In genomic region chr11:8911040-8911823, GRCh38 we compare ENCODE assay signal across 8 cellular contexts. TPM values are rescaled to one million over a fixed set of nuclear protein-coding genes. Genes with fewer than 3 reads are reported as not detected.
A peak's percentile ranks its signal among the peaks of the same experiment; 100 is the strongest.
DNase-seq lines count a peak whose midpoint lies in the region; ATAC-seq and TF ChIP-seq lines count a peak whose summit lies in the region.

TSS of gene AKIP1 (plus strand) at chr11:8911189. CDS start at chr11:8911450, 261 bp downstream.

- no peaks in the 10 kb centered on the region for H3K36me3 Mint-ChIP-seq in activated T-cell treated with anti-CD3 and anti-CD28 coated beads, Interleukin-2, amount 50 U/mL, for 4 hours (ENCODE audit: insufficient read depth)

- H3K36me3 ChIP-seq in Panc1 (ENCODE audit: control insufficient read depth, insufficient read depth, low read length) (peaks cover 5% of the 10 kb centered on the region), esophagus (ENCODE audit: control insufficient read depth in 2 of 2, insufficient read depth in 2 of 2, low read length in 1 of 2) (no peaks in the 10 kb centered on the region), mucosa of stomach (ENCODE audit: control insufficient read depth, insufficient read depth, low read length) (no peaks in the 10 kb centered on the region)

- no TSS peak for BruUV-seq in Panc1 (replicated peaks; lab: Mats Ljungman, UMichigan)

- H3K4me1 ChIP-seq in Panc1 (ENCODE audit: control insufficient read depth, insufficient read depth, low read length) (peaks cover 28% of the 10 kb centered on the region), esophagus (ENCODE audit: control insufficient read depth in 2 of 2, insufficient read depth in 2 of 2, low read length in 1 of 2) (no peaks in the 10 kb centered on the region), mucosa of stomach (ENCODE audit: control insufficient read depth, insufficient read depth, low read length) (peaks cover 16% of the 10 kb centered on the region)

- in situ Hi-C loops in Panc1 (cut with HindIII; ENCODE audit: low pct_unique_long_range_greater_than_20kb, low sequenced_read_pairs), result no loop called here

- POLR2A ChIA-PET in Panc1 (lab: Charles Lee), result interaction anchor here (0.5 to 0.6 kb wide), 7 partner anchors 43 to 803 kb away, joined by 3 to 15 read pairs (median 5); no protein-coding TSS in a partner anchor

- H3K27me3 Mint-ChIP-seq in activated T-cell treated with anti-CD3 and anti-CD28 coated beads, Interleukin-2, amount 50 U/mL, for 4 hours (ENCODE audit: low read depth), result no peaks in the 10 kb centered on the region

- H3K4me3 ChIP-seq in Panc1 (ENCODE audit: low read depth in 2 of 2, low read length in 2 of 2) (peak within 1 kb of the TSS; percentile 72 to 81), esophagus (ENCODE audit: low read depth in 1 of 2, low read length in 2 of 2) (peak within 1 kb of the TSS; percentile 86 to 98), mucosa of stomach (ENCODE audit: low read length) (peak within 1 kb of the TSS; percentile 82)

- H3K9me3 Mint-ChIP-seq in activated T-cell treated with anti-CD3 and anti-CD28 coated beads, Interleukin-2, amount 50 U/mL, for 4 hours, result no peaks in the 10 kb centered on the region

- H3K4me3 Mint-ChIP-seq in activated T-cell treated with anti-CD3 and anti-CD28 coated beads, Interleukin-2, amount 50 U/mL, for 4 hours, result peak within 1 kb of the TSS; percentile 93

- H3K27ac ChIP-seq in Panc1 (ENCODE audit: low read length) (peak within 1 kb of the TSS; percentile 88), esophagus (ENCODE audit: low read depth in 2 of 2, low read length in 1 of 2) (peak within 1 kb of the TSS; percentile 90 to 93)

- ATAC-seq in GM21576 (IDR thresholded peaks at IDR 0.05; ENCODE audit: unreplicated experiment), result peak; percentile 58
- peak; percentile 94 for ATAC-seq in Panc1
- ATAC-seq in activated T-cell treated with anti-CD3 and anti-CD28 coated beads, Interleukin-2, amount 50 U/mL, for 4 hours, result peak; percentile 83 to 85

- H3K9me3 ChIP-seq in Panc1 (ENCODE audit: control insufficient read depth, insufficient read depth, low read depth, low read length) (no peaks in the 10 kb centered on the region), esophagus (ENCODE audit: control insufficient read depth in 2 of 2, insufficient read depth in 1 of 2, low read depth in 1 of 2, low read length in 1 of 2) (no peaks in the 10 kb centered on the region), mucosa of stomach (ENCODE audit: control insufficient read depth, low read length) (no peaks in the 10 kb centered on the region)

- H3K9ac ChIP-seq in mucosa of stomach (ENCODE audit: low read length), result peak within 1 kb of the TSS; percentile 88

- intact Hi-C loops in Panc1 (cut with micrococcal nuclease; ENCODE audit: unreplicated experiment), result loop anchor here (5.0 kb wide), 1 partner anchor 226 kb away; no protein-coding TSS in a partner anchor

- 0% methylated on average over 62 to 65 of the region's 65 CpGs for WGBS in esophagus, 2 donors

- H3K4me1 Mint-ChIP-seq in activated T-cell treated with anti-CD3 and anti-CD28 coated beads, Interleukin-2, amount 50 U/mL, for 4 hours (ENCODE audit: low read depth), result peaks cover 51% of the 10 kb centered on the region

- no peak for TF ChIP-seq CTCF in Panc1 (IDR thresholded peaks at IDR 0.05)

- DNase-seq in DMS114 treated with DMSO at 0.1 percent for 48 hours (lab: John Stamatoyannopoulos, UW; ENCODE audit: unreplicated experiment), result peak; percentile 76
- peak; percentile 91 for DNase-seq in KG1 (lab: John Stamatoyannopoulos, UW)
- DNase-seq in Panc1 (ENCODE audit: low read depth, low spot score), result no peak
- peak; percentile 71 for DNase-seq in activated T-cell treated with anti-CD3 and anti-CD28 coated beads, Interleukin-2, amount 50 U/mL, for 4 hours
- DNase-seq in stimulated activated CD8-positive, alpha-beta memory T cell treated with anti-CD3 and anti-CD28 coated beads, Interleukin-4, amount 100 ng/mL, for 48 hours, result peak; percentile 93

- no peaks in the 10 kb centered on the region for H3K27me3 ChIP-seq in Panc1 (ENCODE audit: control insufficient read depth, insufficient read depth, low read length)
- no peaks in the 10 kb centered on the region for H3K27me3 ChIP-seq in esophagus (ENCODE audit: control insufficient read depth in 1 of 2, insufficient read depth in 2 of 2, low read length in 2 of 2)
- H3K27me3 ChIP-seq in mucosa of stomach (ENCODE audit: control insufficient read depth, insufficient read depth, low read length), result no peaks in the 10 kb centered on the region

- CTCF ChIA-PET in Panc1 (lab: Charles Lee), result interaction anchor here (0.5 to 0.7 kb wide), 3 partner anchors 28 to 105 kb away, joined by 4 to 6 read pairs (median 5); no protein-coding TSS in a partner anchor

RNA-seq across cellular contexts. Expression of gene AKIP1, which starts in this region (rescaled TPM):
- 85.2 TPM for total RNA-seq in Panc1 (2021; ENCODE audit: unreplicated experiment)
- 120 TPM for polyA plus RNA-seq in Panc1 (2012; ENCODE audit: insufficient read length)
- total RNA-seq in activated T-cell treated with anti-CD3 and anti-CD28 coated beads, Interleukin-2, amount 50 U/mL, for 4 hours, result 10 to 100 TPM; 18.2 to 25.6 (median 25.6) TPM
- polyA plus RNA-seq in esophagus, result 10 to 100 TPM; 10.6 to 17.8 TPM
